ENCODE assay signal across 11 cellular contexts in the genomic region with DNA sequence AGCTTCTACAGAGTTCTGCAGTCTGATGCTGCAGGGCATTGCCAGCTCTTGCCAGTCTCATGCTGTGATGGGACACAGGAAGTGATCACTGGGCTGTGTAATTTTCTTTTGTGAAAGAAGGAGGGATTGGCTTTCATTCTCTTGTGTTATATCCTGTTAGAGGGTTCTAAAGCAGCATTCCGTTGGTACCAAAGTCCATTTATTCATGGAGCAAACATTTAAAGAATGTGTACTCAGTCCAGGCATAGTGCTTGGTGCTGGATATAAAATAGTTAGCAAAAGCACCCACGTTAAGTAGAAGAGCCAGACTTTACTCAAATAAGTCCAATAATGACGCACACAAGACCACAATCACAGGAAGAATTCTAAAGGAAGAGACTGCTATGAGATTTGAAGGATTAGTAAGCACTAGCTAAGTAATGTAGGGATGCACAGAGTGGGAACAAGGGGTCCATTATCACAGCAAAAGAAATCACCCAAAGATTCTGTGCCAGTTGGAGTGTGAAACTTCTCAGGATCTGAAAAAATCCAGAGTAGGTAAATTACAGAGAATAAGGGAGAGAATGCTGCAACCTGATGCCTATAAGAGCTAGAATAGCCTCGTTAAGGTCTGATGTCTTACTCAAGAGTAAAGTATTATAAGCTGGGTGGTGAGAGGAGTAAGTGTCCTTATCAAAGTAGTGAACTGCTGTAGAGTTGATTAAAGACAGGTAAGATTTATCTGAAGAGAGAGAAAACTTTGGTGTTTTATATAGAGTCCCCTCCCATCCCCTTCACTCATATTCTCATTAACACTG.
DNase-seq lines count a peak whose midpoint lies in the region; ATAC-seq, FAIRE-seq and TF ChIP-seq lines count a peak whose summit lies in the region.
"Had no signal": no experiment of that assay in that cellular context is flagged by ENCODE, and none has a peak within 500 bp of the region (broad histone marks: within the 10 kb centered on the region; RNA-seq: fewer than 3 reads in every experiment).

No MANE protein-coding gene starts in this region.

- no peak overlapping the region for H2AK9ac ChIP-seq in IMR-90 (replicated peaks; ENCODE audit: low read depth, low read length, poor library complexity)

- peak overlapping the region; percentile 98 for H3K56ac ChIP-seq in IMR-90 (ENCODE audit: extremely low read depth, insufficient read depth, low read length)

- WGBS in IMR-90 (ENCODE audit: extremely low coverage in 2 of 2, insufficient read length in 1 of 2), 2 experiments: no CpG with 5 or more reads among the region's 4 CpGs
- 46 to 57% methylated on average over 4 of the region's 4 CpGs for WGBS in lung, 2 donors

- FAIRE-seq in kidney (lab: Jason Lieb, UNC): no peak

- H3K4me3 ChIP-seq in AG10803 (ENCODE audit: low read length) (no peak overlapping the region), IMR-90 (ENCODE audit: insufficient read depth, low read depth, low read length) (no peak overlapping the region), brain microvascular endothelial cell (ENCODE audit: low read depth, low read length) (no peak overlapping the region), lung (no peak overlapping the region), kidney (ENCODE audit: low read length in 2 of 2) (no peak overlapping the region), Karpas-422 (ENCODE audit: low read length) (no peak overlapping the region)

- peak; percentile 8; the same call in 1 of the 2 replicates for TF ChIP-seq RAD21 in IMR-90 (IDR thresholded peaks at IDR 0.05; ENCODE audit: low read length)

- H3K18ac ChIP-seq in IMR-90 (ENCODE audit: low read depth, low read length): peak overlapping the region; percentile 99

- POLR2A ChIA-PET in IMR-90 (lab: Charles Lee; ENCODE audit: unreplicated experiment): interaction anchor here (0.7 to 1.4 kb wide), 3 partner anchors 79 to 1138 kb away, joined by 3 to 7 read pairs (median 5); no protein-coding TSS in a partner anchor

- CTCF ChIA-PET in IMR-90 (lab: Yijun Ruan, JAX): interaction anchor here (0.8 to 1.0 kb wide), 2 partner anchors 323 to 494 kb away, joined by 3 to 4 read pairs; no protein-coding TSS in a partner anchor

- dilution Hi-C loops in IMR-90 (cut with HindIII; ENCODE audit: low sequenced_read_pairs, unreplicated experiment): no loop called here

- peak overlapping the region; percentile 99 for H4K91ac ChIP-seq in IMR-90 (ENCODE audit: insufficient read depth, low read depth, low read length)

- no peaks in the 10 kb centered on the region for H3K79me1 ChIP-seq in IMR-90 (ENCODE audit: low read depth in 1 of 2, low read length in 2 of 2)

- H2BK5ac ChIP-seq in IMR-90 (ENCODE audit: low read depth, low read length, poor library complexity, severe bottlenecking): peak overlapping the region; percentile 99

- H3K4me1 ChIP-seq in IMR-90 (ENCODE audit: control insufficient read depth, insufficient read depth, low read length) (peaks cover 14% of the 10 kb centered on the region), lung (ENCODE audit: control insufficient read depth in 2 of 2, insufficient read depth in 2 of 2, low read length in 2 of 2) (no peaks in the 10 kb centered on the region), kidney (ENCODE audit: control insufficient read depth in 1 of 2, insufficient read depth in 1 of 2, low read depth in 1 of 2, low read length in 2 of 2) (peaks cover 0 to 5% of the 10 kb centered on the region in 2 donors), Karpas-422 (ENCODE audit: low read length) (no peaks in the 10 kb centered on the region)

- H3K27me3 ChIP-seq in IMR-90 (ENCODE audit: control insufficient read depth, insufficient read depth, low read length) (no peaks in the 10 kb centered on the region), brain microvascular endothelial cell (replicated peaks) (no peaks in the 10 kb centered on the region), lung (ENCODE audit: control insufficient read depth, insufficient read depth) (no peaks in the 10 kb centered on the region), Karpas-422 (ENCODE audit: low read length) (no peaks in the 10 kb centered on the region)

- H3K9me1 ChIP-seq in IMR-90 (ENCODE audit: insufficient read depth, low read length): peaks cover 4% of the 10 kb centered on the region; the same call in 1 of the 2 replicates

- H3K36me3 ChIP-seq in IMR-90 (ENCODE audit: control insufficient read depth, insufficient read depth, low read length) (no peaks in the 10 kb centered on the region), brain microvascular endothelial cell (replicated peaks) (no peaks in the 10 kb centered on the region), lung (ENCODE audit: control insufficient read depth in 2 of 2, insufficient read depth in 2 of 2, low read length in 2 of 2) (no peaks in the 10 kb centered on the region), kidney (ENCODE audit: control insufficient read depth in 1 of 2, insufficient read depth in 2 of 2, low read length in 2 of 2) (no peaks in the 10 kb centered on the region), Karpas-422 (ENCODE audit: insufficient read depth, low read length) (no peaks in the 10 kb centered on the region)

- H2BK120ac ChIP-seq in IMR-90 (ENCODE audit: low read depth, low read length): peak overlapping the region; percentile 99

- ATAC-seq in IMR-90 (ENCODE audit: low read depth) (peak; percentile 79), lung (ENCODE audit: insufficient read depth, low FRiP score) (peak; percentile 15)

- no peaks in the 10 kb centered on the region for H3K9me3 ChIP-seq in IMR-90 (ENCODE audit: control insufficient read depth, insufficient read depth, low read length)
- H3K9me3 ChIP-seq in lung (ENCODE audit: control insufficient read depth in 2 of 2, insufficient read depth in 1 of 2, low read length in 1 of 2): no peaks in the 10 kb centered on the region
- no peaks in the 10 kb centered on the region for H3K9me3 ChIP-seq in kidney (ENCODE audit: control insufficient read depth in 1 of 2, low read length in 2 of 2)
- no peaks in the 10 kb centered on the region for H3K9me3 ChIP-seq in Karpas-422 (ENCODE audit: low read length)

- intact Hi-C loops in IMR-90 (cut with micrococcal nuclease) (loop anchor here (1.0 to 2.0 kb wide), 10 partner anchors 127 to 498 kb away; no protein-coding TSS in a partner anchor), kidney (cut with DNase I) (no loop called here)

- peak overlapping the region; percentile 70; the same call in 1 of the 2 replicates for H3K9ac ChIP-seq in IMR-90 (ENCODE audit: low read depth, low read length)
- no peak overlapping the region for H3K9ac ChIP-seq in kidney (ENCODE audit: low read length in 2 of 2)
- H3K9ac ChIP-seq in Karpas-422 (ENCODE audit: low read length): no peak overlapping the region

- H3K79me2 ChIP-seq in Karpas-422 (ENCODE audit: low read length): no peaks in the 10 kb centered on the region

- no peak overlapping the region for H2AFZ ChIP-seq in IMR-90 (replicated peaks; ENCODE audit: low read length, poor library complexity)
- no peak overlapping the region for H2AFZ ChIP-seq in Karpas-422 (ENCODE audit: low read length)

- DNase-seq in AG10803 (ENCODE audit: low read depth): peak; percentile 99
- peak; percentile 99 for DNase-seq in IMR-90
- DNase-seq in brain microvascular endothelial cell: peak; percentile 97
- DNase-seq in lung (ENCODE audit: low spot score): no peak
- DNase-seq in GM10266 (ENCODE audit: extremely low spot score): no peak
- DNase-seq in kidney: no peak
- DNase-seq in Karpas-422: no peak
- no peak for DNase-seq in stimulated activated CD4-positive, alpha-beta T cell treated with anti-CD3 and anti-CD28 coated beads, Interleukin-1b, Interleukin-23, amount 100 ng/mL, for 48 hours
- DNase-seq: activated T-cell treated with anti-CD3 and anti-CD28 coated beads, Interleukin-2, amount 50 U/mL, for 24 hours; endodermal cell; T-helper 1 cell had no signal

- peak overlapping the region; percentile 72 for H2AK5ac ChIP-seq in IMR-90 (ENCODE audit: low read depth, low read length)

- H2BK20ac ChIP-seq in IMR-90 (ENCODE audit: low read depth, low read length): peak overlapping the region; percentile 100

- TF ChIP-seq CTCF in AG10803 (conservative IDR thresholded peaks at IDR 0.05; ENCODE audit: low read length) (no peak), IMR-90 (conservative IDR thresholded peaks at IDR 0.05; ENCODE audit: low read depth, low read length) (no peak), brain microvascular endothelial cell (IDR thresholded peaks at IDR 0.05; ENCODE audit: low read depth, low read length, missing control alignments) (no peak), lung (IDR thresholded peaks at IDR 0.05; ENCODE audit: control extremely low read depth, extremely low read depth) (no peak), GM10266 (IDR thresholded peaks at IDR 0.05; ENCODE audit: control insufficient read depth, insufficient read depth, low read depth, missing control alignments) (no peak), kidney (IDR thresholded peaks at IDR 0.05; ENCODE audit: borderline replicate concordance, extremely low read depth, insufficient read depth) (no peak)

- TF ChIP-seq POLR2A in IMR-90 (IDR thresholded peaks at IDR 0.05; ENCODE audit: low read depth, low read length): peak; percentile 45

- in situ Hi-C loops in IMR-90 (cut with MboI; ENCODE audit: low sequenced_read_pairs): loop anchor here (10.0 to 25.0 kb wide), 2 partner anchors 498 to 1124 kb away; partner anchors contain the start of gene BDNF
- in situ Hi-C loops in brain microvascular endothelial cell (cut with HindIII; ENCODE audit: low pct_ligation_motif_present, low sequenced_read_pairs): no loop called here

- peak overlapping the region; percentile 96 for H4K5ac ChIP-seq in IMR-90 (ENCODE audit: low read depth, low read length)

- H3K4me2 ChIP-seq in IMR-90 (ENCODE audit: low read depth, low read length) (peak overlapping the region; percentile 55; the same call in 1 of the 2 replicates), Karpas-422 (ENCODE audit: low read depth, low read length, poor library complexity, severe bottlenecking) (no peak overlapping the region)

- TSS peak; percentile 88 for BruUV-seq in IMR-90 (replicated peaks; lab: Mats Ljungman, UMichigan)

- peak overlapping the region; percentile 98 for H3K14ac ChIP-seq in IMR-90 (replicated peaks; ENCODE audit: low read depth, low read length)

- no peaks in the 10 kb centered on the region for H4K20me1 ChIP-seq in IMR-90 (ENCODE audit: insufficient read depth, low read length)
- no peaks in the 10 kb centered on the region for H4K20me1 ChIP-seq in Karpas-422 (ENCODE audit: insufficient read depth, low read depth, low read length)

- H4K8ac ChIP-seq in IMR-90 (ENCODE audit: low read depth in 2 of 2, low read length in 2 of 2): peak overlapping the region; percentile 98 to 100

- H3K23ac ChIP-seq in IMR-90 (ENCODE audit: low read depth, low read length): peak overlapping the region; percentile 96

- H3K27ac ChIP-seq in IMR-90 (ENCODE audit: insufficient read depth, low read length) (peak overlapping the region; percentile 98), brain microvascular endothelial cell (peak overlapping the region; percentile 97), lung (ENCODE audit: low read depth in 1 of 2, low read length in 1 of 2) (no peak overlapping the region), kidney (ENCODE audit: low read depth in 2 of 2, low read length in 2 of 2) (peak overlapping the region in 1 of 2 donors; percentile 17), Karpas-422 (ENCODE audit: low read length) (no peak overlapping the region)

- peak overlapping the region; percentile 86; the same call in 2 of the 3 replicates for H2BK15ac ChIP-seq in IMR-90 (ENCODE audit: low read depth, low read length)

- H3K4ac ChIP-seq in IMR-90 (ENCODE audit: low read depth, low read length): peak overlapping the region; percentile 100

- no peaks in the 10 kb centered on the region for H3K9me2 ChIP-seq in Karpas-422 (replicated peaks; ENCODE audit: insufficient read depth, low read length)

Comparison
In these comparisons a context has a peak if more than half of its experiments do, and no peak if none do; other contexts are left out.
1. DNase-seq: peak in AG10803 (single experiment), IMR-90 (single experiment) and brain microvascular endothelial cell (single experiment); none in lung (single experiment), GM10266 (single experiment), kidney (single experiment), Karpas-422 (single experiment) and stimulated activated CD4-positive, alpha-beta T cell treated with anti-CD3 and anti-CD28 coated beads, Interleukin-1b, Interleukin-23, amount 100 ng/mL, for 48 hours (single experiment).
2. H3K27ac ChIP-seq: peak in IMR-90 (single experiment) and brain microvascular endothelial cell (single experiment); none in lung (0 of 2) and Karpas-422 (single experiment).